Comparison of ENCODE assay signal across 8 cellular contexts in genomic region chr5:181221792-181222629, GRCh38. TPM values are rescaled to one million over a fixed set of nuclear protein-coding genes. Genes with fewer than 3 reads are reported as not detected.
DNase-seq lines count a peak whose midpoint lies in the region; ATAC-seq and TF ChIP-seq lines count a peak whose summit lies in the region.

No MANE protein-coding gene starts in this region.

- H3K9me3 ChIP-seq in skeletal muscle satellite cell (replicated peaks; ENCODE audit: low read length): no peaks in the 10 kb centered on the region

- H3K4me2 ChIP-seq in skeletal muscle satellite cell (ENCODE audit: low read length): peak overlapping the region; percentile 90

- H3K36me3 ChIP-seq in skeletal muscle satellite cell (ENCODE audit: insufficient read depth, low read length): peaks cover 1% of the 10 kb centered on the region

- peak overlapping the region; percentile 97 for H3K27ac ChIP-seq in angular gyrus (ENCODE audit: low read depth, low read length)

- POLR2A ChIA-PET in GM10248 (lab: Yijun Ruan, JAX): interaction anchor here (0.5 to 2.6 kb wide), 2 partner anchors 30 to 34 kb away, joined by 4 to 7 read pairs; no protein-coding TSS in a partner anchor

- ATAC-seq in HG02759 (IDR thresholded peaks at IDR 0.05; ENCODE audit: unreplicated experiment): peak; percentile 38

- CTCF ChIA-PET in GM10248 (lab: Yijun Ruan, JAX): interaction anchor here (1.0 to 1.9 kb wide), 4 partner anchors 15 to 58 kb away, joined by 4 to 7 read pairs (median 4); no protein-coding TSS in a partner anchor

- peak overlapping the region; percentile 96 for H3K9ac ChIP-seq in skeletal muscle satellite cell (ENCODE audit: low read depth, low read length)

- peak overlapping the region; percentile 87 for H3K4me3 ChIP-seq in skeletal muscle satellite cell (ENCODE audit: low read length)

- DNase-seq in GM10248 (ENCODE audit: extremely low spot score): peak; percentile 69
- peak; percentile 95 for DNase-seq in RPMI8226
- DNase-seq in iPS DF 19.7 (ENCODE audit: low read depth, low spot score): peak; percentile 84
- DNase-seq in NCI-H187 (lab: John Stamatoyannopoulos, UW): no peak
- DNase-seq in anterior cingulate cortex (lab: John Stamatoyannopoulos, UW): no peak

- peaks cover 16% of the 10 kb centered on the region for H3K4me1 ChIP-seq in skeletal muscle satellite cell (ENCODE audit: control insufficient read depth, insufficient read depth, low read length)

- H3K27me3 ChIP-seq in skeletal muscle satellite cell (ENCODE audit: control insufficient read depth, insufficient read depth, low read length): no peaks in the 10 kb centered on the region

- TF ChIP-seq CTCF in GM10248 (IDR thresholded peaks at IDR 0.05; ENCODE audit: control extremely low read depth, extremely low read depth, low read depth, missing control alignments): no peak

RNA-seq across cellular contexts. Expression of gene TRIM41, which starts 1.1 kb away (rescaled TPM):
- total RNA-seq in skeletal muscle satellite cell (2012; rRNA removed): 11.4 and 12.5 TPM in 2 replicates

RNA-seq across cellular contexts. Expression of gene TRIM7, which starts 17.0 kb away (rescaled TPM):
- 4.6 and 6.8 TPM in 2 replicates for total RNA-seq in skeletal muscle satellite cell (2012; rRNA removed)

RNA-seq across cellular contexts. Expression of gene RACK1, which starts 21.7 kb away (rescaled TPM):
- total RNA-seq in skeletal muscle satellite cell (2012; rRNA removed): 4,235 and 6,485 TPM in 2 replicates

RNA-seq across cellular contexts. Expression of gene TRIM52, which starts 38.9 kb away (rescaled TPM):
- total RNA-seq in skeletal muscle satellite cell (2012; rRNA removed): 5.2 and 10.1 TPM in 2 replicates

Comparison
In these comparisons a context has a peak if more than half of its experiments do, and no peak if none do; other contexts are left out.
1. DNase-seq: peak in GM10248 (single experiment), RPMI8226 (single experiment) and iPS DF 19.7 (single experiment); none in NCI-H187 (0 of 2) and anterior cingulate cortex (0 of 58).